In genomic region chr1:65213271-65213905, GRCh38 we compare ENCODE assay signal across 23 cellular contexts.
DNase-seq lines count a peak whose midpoint lies in the region; ATAC-seq and TF ChIP-seq lines count a peak whose summit lies in the region.
"Had no signal": no experiment of that assay in that cellular context is flagged by ENCODE, and none has a peak within 500 bp of the region (broad histone marks: within the 10 kb centered on the region; RNA-seq: fewer than 3 reads in every experiment).

No MANE protein-coding gene starts in this region.

- H3K27ac ChIP-seq in osteoblast (ENCODE audit: low read depth, low read length) = no peak overlapping the region
- H3K27ac ChIP-seq: adrenal gland, brain microvascular endothelial cell had no signal

- peak overlapping the region; percentile 76 for H3K27ac Mint-ChIP-seq in activated T-helper 2 cell treated with anti-CD3 and anti-CD28 coated beads, Interferon-gamma antibody, Interleukin-2, Interleukin-4, amounts not matched to agents 10 μg/mL and 5 μg/mL and 100 μg/mL, durations not matched to agents 14 hours and 24 hours and 36 hours
- peak overlapping the region in 1 of 2 donors; percentile 3 for H3K27ac Mint-ChIP-seq in stimulated activated naive CD8-positive, alpha-beta T cell treated with anti-CD3 and anti-CD28 coated beads, Interleukin-15, amount 100 ng/mL, for 72 hours
- H3K27ac Mint-ChIP-seq: B cell, endodermal cell, GM23338 had no signal

- H3K4me1 ChIP-seq in osteoblast (ENCODE audit: insufficient read depth, low read length) = no peaks in the 10 kb centered on the region
- H3K4me1 ChIP-seq: adrenal gland had no signal

- no peaks in the 10 kb centered on the region for H3K9me3 ChIP-seq in osteoblast (ENCODE audit: low read depth, low read length)
- H3K9me3 ChIP-seq: adrenal gland had no signal

- no peak overlapping the region for H3K4me2 ChIP-seq in osteoblast (ENCODE audit: insufficient read depth, low read length)
- H3K4me2 ChIP-seq: GM23338 had no signal

- no peaks in the 10 kb centered on the region for H3K27me3 ChIP-seq in osteoblast (ENCODE audit: insufficient read depth, low read length)
- H3K27me3 ChIP-seq: adrenal gland, brain microvascular endothelial cell had no signal

- H3K4me3 ChIP-seq in osteoblast (ENCODE audit: insufficient read depth, low read length) = no peak overlapping the region
- H3K4me3 ChIP-seq: adrenal gland, GM23338 had no signal

- no peak for DNase-seq in activated CD4-positive, CD25-positive, alpha-beta regulatory T cell (lab: John Stamatoyannopoulos, UW)
- peak; percentile 31 for DNase-seq in stimulated activated CD4-positive, alpha-beta T cell treated with anti-CD3 and anti-CD28 coated beads, Interleukin-1b, Interleukin-23, amount 100 ng/mL, for 48 hours
- no peak for DNase-seq in stimulated activated CD4-positive, alpha-beta T cell treated with anti-CD3 and anti-CD28 coated beads, Interleukin-12 subunit alpha, Interleukin-12 subunit beta, amount 100 ng/mL, for 4 hours
- no peak for DNase-seq in activated T-helper 2 cell treated with anti-CD3 and anti-CD28 coated beads, Interferon-gamma antibody, Interleukin-2, Interleukin-4, amounts not matched to agents 10 μg/mL and 5 μg/mL and 100 μg/mL, durations not matched to agents 14 hours and 24 hours and 36 hours (ENCODE audit: low spot score)
- peak in 1 of 2 donors; percentile 39 for DNase-seq in stimulated activated naive CD8-positive, alpha-beta T cell treated with anti-CD3 and anti-CD28 coated beads, Interleukin-15, amount 100 ng/mL, for 72 hours
- no peak for DNase-seq in osteoblast (ENCODE audit: insufficient read length, low spot score, missing footprints)
- DNase-seq in effector CD4-positive, alpha-beta T cell = no peak
- DNase-seq: adrenal gland; brain microvascular endothelial cell; DMS79; endodermal cell; IMR-90; kidney glomerular epithelial cell; mesendoderm; NCI-H1417; NCI-H510A treated with DMSO at 0.1 percent for 48 hours; SIG-M5; small intestine; stimulated activated CD4-positive, alpha-beta T cell treated with anti-CD3 and anti-CD28 coated beads, Interleukin-4, amount 100 ng/mL, for 24 hours had no signal

- intact Hi-C loops in activated T-helper 2 cell treated with anti-CD3 and anti-CD28 coated beads, Interferon-gamma antibody, Interleukin-2, Interleukin-4, amounts not matched to agents 10 μg/mL and 5 μg/mL and 100 μg/mL, durations not matched to agents 14 hours and 24 hours and 36 hours (cut with micrococcal nuclease) = loop anchor here (2.0 kb wide), 2 partner anchors 17 to 153 kb away; no protein-coding TSS in a partner anchor

- H3K27me3 Mint-ChIP-seq in activated T-helper 2 cell treated with anti-CD3 and anti-CD28 coated beads, Interferon-gamma antibody, Interleukin-2, Interleukin-4, amounts not matched to agents 10 μg/mL and 5 μg/mL and 100 μg/mL, durations not matched to agents 14 hours and 24 hours and 36 hours (ENCODE audit: low read depth) = no peaks in the 10 kb centered on the region
- no peaks in the 10 kb centered on the region for H3K27me3 Mint-ChIP-seq in stimulated activated naive CD8-positive, alpha-beta T cell treated with anti-CD3 and anti-CD28 coated beads, Interleukin-15, amount 100 ng/mL, for 72 hours
- H3K27me3 Mint-ChIP-seq: B cell had no signal

- peak; percentile 47 to 61 for ATAC-seq in activated CD4-positive, CD25-positive, alpha-beta regulatory T cell treated with anti-CD3 and anti-CD28 coated beads, Interleukin-2, amount 50 U/mL, for 24 hours
- ATAC-seq in stimulated activated naive CD8-positive, alpha-beta T cell treated with anti-CD3 and anti-CD28 coated beads, Interleukin-15, amount 100 ng/mL, for 72 hours = peak; percentile 92
- ATAC-seq: GM23338, Panc1 had no signal

- no peaks in the 10 kb centered on the region for H3K9me3 Mint-ChIP-seq in activated T-helper 2 cell treated with anti-CD3 and anti-CD28 coated beads, Interferon-gamma antibody, Interleukin-2, Interleukin-4, amounts not matched to agents 10 μg/mL and 5 μg/mL and 100 μg/mL, durations not matched to agents 14 hours and 24 hours and 36 hours
- H3K9me3 Mint-ChIP-seq in stimulated activated naive CD8-positive, alpha-beta T cell treated with anti-CD3 and anti-CD28 coated beads, Interleukin-15, amount 100 ng/mL, for 72 hours = no peaks in the 10 kb centered on the region
- H3K9me3 Mint-ChIP-seq: endodermal cell, GM23338 had no signal

- H3K36me3 ChIP-seq in osteoblast (ENCODE audit: insufficient read depth, low read length) = no peaks in the 10 kb centered on the region
- H3K36me3 ChIP-seq: adrenal gland, brain microvascular endothelial cell had no signal

- peaks cover 57% of the 10 kb centered on the region for H3K4me1 Mint-ChIP-seq in activated T-helper 2 cell treated with anti-CD3 and anti-CD28 coated beads, Interferon-gamma antibody, Interleukin-2, Interleukin-4, amounts not matched to agents 10 μg/mL and 5 μg/mL and 100 μg/mL, durations not matched to agents 14 hours and 24 hours and 36 hours (ENCODE audit: low read depth)
- peaks cover 47% of the 10 kb centered on the region for H3K4me1 Mint-ChIP-seq in stimulated activated naive CD8-positive, alpha-beta T cell treated with anti-CD3 and anti-CD28 coated beads, Interleukin-15, amount 100 ng/mL, for 72 hours

- H4K20me1 ChIP-seq in osteoblast (ENCODE audit: insufficient read depth, low read length) = no peaks in the 10 kb centered on the region

- TF ChIP-seq CTCF in osteoblast (IDR thresholded peaks at IDR 0.05; ENCODE audit: extremely low read depth, low read depth, low read length) = no peak

- H3K36me3 Mint-ChIP-seq in activated T-helper 2 cell treated with anti-CD3 and anti-CD28 coated beads, Interferon-gamma antibody, Interleukin-2, Interleukin-4, amounts not matched to agents 10 μg/mL and 5 μg/mL and 100 μg/mL, durations not matched to agents 14 hours and 24 hours and 36 hours (ENCODE audit: low read depth) = peaks cover 27% of the 10 kb centered on the region

- H2AFZ ChIP-seq in osteoblast (ENCODE audit: low read length) = no peak overlapping the region
- H2AFZ ChIP-seq: GM23338 had no signal

- no peaks in the 10 kb centered on the region for H3K79me2 ChIP-seq in osteoblast (ENCODE audit: insufficient read depth, low read length)

- peak overlapping the region; percentile 6 for H3K4me3 Mint-ChIP-seq in activated T-helper 2 cell treated with anti-CD3 and anti-CD28 coated beads, Interferon-gamma antibody, Interleukin-2, Interleukin-4, amounts not matched to agents 10 μg/mL and 5 μg/mL and 100 μg/mL, durations not matched to agents 14 hours and 24 hours and 36 hours (ENCODE audit: low read depth)
- peak overlapping the region; percentile 13 to 24 for H3K4me3 Mint-ChIP-seq in stimulated activated naive CD8-positive, alpha-beta T cell treated with anti-CD3 and anti-CD28 coated beads, Interleukin-15, amount 100 ng/mL, for 72 hours
- H3K4me3 Mint-ChIP-seq: B cell, endodermal cell, GM23338 had no signal
